ENCODE assay signal across 23 cellular contexts in genomic region chr21:41236361-41236973, GRCh38.
"Had no signal": no experiment of that assay in that cellular context is flagged by ENCODE, and none has a peak within 500 bp of the region (broad histone marks: within the 10 kb centered on the region; RNA-seq: fewer than 3 reads in every experiment).

No MANE protein-coding gene starts in this region.

- H3K36me3 ChIP-seq: uterus had no signal

- H3K4me3 ChIP-seq: lower lobe of right lung, mucosa of descending colon, smooth muscle cell, suprapubic skin, transverse colon, uterus had no signal

- H3K27me3 ChIP-seq: suprapubic skin, transverse colon, uterus had no signal

- H3K4me1 ChIP-seq: lower lobe of right lung, suprapubic skin, uterus had no signal

- H3K4me2 ChIP-seq: smooth muscle cell had no signal

- H3K9me3 ChIP-seq: lower lobe of right lung, mucosa of descending colon, suprapubic skin, transverse colon, uterus had no signal

- DNase-seq: activated CD4-positive, alpha-beta T cell treated with anti-CD3 and anti-CD28 coated beads for 48 hours; activated CD4-positive, alpha-beta T cell treated with anti-CD3 and anti-CD28 coated beads, Interleukin-2, amount 50 U/mL, for 48 hours; activated CD8-positive, alpha-beta memory T cell treated with anti-CD3 and anti-CD28 coated beads, Interleukin-2, amount 50 U/mL, for 4 hours; activated effector memory CD4-positive, alpha-beta T cell treated with anti-CD3 and anti-CD28 coated beads, Interleukin-2, amount 50 U/mL, for 16 hours; activated naive CD4-positive, alpha-beta T cell treated with anti-CD3 and anti-CD28 coated beads, Interleukin-2, amount 10 ng/mL, durations not matched to agents 7 days and 5 days; activated naive CD8-positive, alpha-beta T cell treated with anti-CD3 and anti-CD28 coated beads, Interleukin-2, amount 10 ng/mL, durations not matched to agents 7 days and 5 days; activated T-cell treated with anti-CD3 and anti-CD28 coated beads, Interleukin-2, amount 50 U/mL, for 1 hour; central memory CD4-positive, alpha-beta T cell; dermis blood vessel endothelial cell; effector CD4-positive, alpha-beta T cell; left colon; lower lobe of right lung; mesendoderm; mucosa of descending colon; stimulated activated CD4-positive, alpha-beta T cell treated with anti-CD3 and anti-CD28 coated beads, Interleukin-1b, Interleukin-23, amount 100 ng/mL, for 48 hours; stimulated activated CD4-positive, alpha-beta T cell treated with anti-CD3 and anti-CD28 coated beads, Interleukin-4, amount 100 ng/mL, for 4 hours; stimulated activated CD8-positive, alpha-beta memory T cell treated with anti-CD3 and anti-CD28 coated beads, Interleukin-4, amount 100 ng/mL, for 48 hours; stimulated activated naive CD4-positive, alpha-beta T cell; transverse colon; uterus had no signal

- ATAC-seq: activated CD4-positive, CD25-positive, alpha-beta regulatory T cell treated with anti-CD3 and anti-CD28 coated beads, Interleukin-2, amount 50 U/mL, for 24 hours; left colon; lower lobe of right lung; mucosa of descending colon had no signal

- H3K27ac ChIP-seq: lower lobe of right lung, suprapubic skin, transverse colon, uterus had no signal
